In genomic region chr18:62771494-62771893, GRCh38 we compare ENCODE assay signal across 17 cellular contexts. TPM values are rescaled to one million over a fixed set of nuclear protein-coding genes. Genes with fewer than 3 reads are reported as not detected.
DNase-seq lines count a peak whose midpoint lies in the region; ATAC-seq and TF ChIP-seq lines count a peak whose summit lies in the region.
"Had no signal": no experiment of that assay in that cellular context is flagged by ENCODE, and none has a peak within 500 bp of the region (broad histone marks: within the 10 kb centered on the region; RNA-seq: fewer than 3 reads in every experiment).

No MANE protein-coding gene starts in this region.

- H3K79me1 ChIP-seq in trophoblast cell (ENCODE audit: low read length), result no peaks in the 10 kb centered on the region

- no peak overlapping the region for H4K8ac ChIP-seq in trophoblast cell (ENCODE audit: low read depth, low read length)

- no peak overlapping the region for H3K18ac ChIP-seq in trophoblast cell (ENCODE audit: low read length)

- H3K9me3 ChIP-seq in Loucy (ENCODE audit: insufficient read depth, low read depth, low read length) (no peaks in the 10 kb centered on the region), trophoblast cell (ENCODE audit: insufficient read depth, low read depth, low read length) (no peaks in the 10 kb centered on the region)
- H3K9me3 ChIP-seq in naive thymus-derived CD4-positive, alpha-beta T cell (ENCODE audit: control insufficient read depth in 2 of 3, low read length in 3 of 3), result no peaks in the 10 kb centered on the region
- H3K9me3 ChIP-seq: A549, neutrophil, sigmoid colon, SJSA1 had no signal

- peaks cover 9% of the 10 kb centered on the region for H4K20me1 ChIP-seq in Loucy (ENCODE audit: insufficient read depth, low read length, poor library complexity, severe bottlenecking)

- DNase-seq in activated T-cell treated with anti-CD3 and anti-CD28 coated beads, Interleukin-2, amount 50 U/mL, for 24 hours, result no peak
- no peak for DNase-seq in activated T-cell treated with anti-CD3 and anti-CD28 coated beads for 4 hours
- peak in 5 of 9 donors; percentile 8 to 24 (median 12) for DNase-seq in naive thymus-derived CD4-positive, alpha-beta T cell
- no peak for DNase-seq in trophoblast cell
- no peak for DNase-seq in HCEC 1CT
- no peak for DNase-seq in foreskin melanocyte
- DNase-seq: amygdala, foreskin fibroblast, NCI-H1105 treated with DMSO at 0.1 percent for 48 hours, NCI-H345, sigmoid colon had no signal

- no peaks in the 10 kb centered on the region for H3K36me3 ChIP-seq in Loucy (ENCODE audit: insufficient read depth, low read length)
- H3K36me3 ChIP-seq in naive thymus-derived CD4-positive, alpha-beta T cell (ENCODE audit: control insufficient read depth in 2 of 3, insufficient read depth in 3 of 3, low read length in 3 of 3), result no peaks in the 10 kb centered on the region
- peaks cover 0 to 2% of the 10 kb centered on the region in 2 experiments for H3K36me3 ChIP-seq in trophoblast cell (ENCODE audit: control insufficient read depth in 1 of 2, insufficient read depth in 2 of 2, low read length in 2 of 2)
- H3K36me3 ChIP-seq: neutrophil, sigmoid colon, SJSA1 had no signal

- H3K23ac ChIP-seq in trophoblast cell (ENCODE audit: low read length), result no peak overlapping the region

- H3K27ac ChIP-seq in naive thymus-derived CD4-positive, alpha-beta T cell (ENCODE audit: low read depth, low read length), result no peak overlapping the region
- H3K27ac ChIP-seq in trophoblast cell (ENCODE audit: low read depth, low read length), result no peak overlapping the region
- H3K27ac ChIP-seq: A549, neutrophil, sigmoid colon, SJSA1 had no signal

- TF ChIP-seq CTCF in Loucy (conservative IDR thresholded peaks at IDR 0.05; ENCODE audit: low read length), result no peak

- no peak overlapping the region for H2AK5ac ChIP-seq in trophoblast cell (ENCODE audit: low read length)

- H3K4me2 ChIP-seq in Loucy (ENCODE audit: low read depth, low read length, poor library complexity, severe bottlenecking) (peak overlapping the region; percentile 49), trophoblast cell (ENCODE audit: low read length) (no peak overlapping the region)
- H3K4me2 ChIP-seq: A549 had no signal

- H2BK12ac ChIP-seq in trophoblast cell (ENCODE audit: low read length), result no peak overlapping the region

- H3K4me3 Mint-ChIP-seq in activated T-cell treated with anti-CD3 and anti-CD28 coated beads, Interleukin-2, amount 50 U/mL, for 24 hours, result no peak overlapping the region
- H3K4me3 Mint-ChIP-seq in naive thymus-derived CD4-positive, alpha-beta T cell, result peak overlapping the region in 3 of 10 donors; percentile 8 to 36 (median 24)

- H3K4me3 ChIP-seq in Loucy (ENCODE audit: low read length, poor library complexity, severe bottlenecking) (peak overlapping the region; percentile 25), trophoblast cell (ENCODE audit: low read depth, low read length) (no peak overlapping the region)
- H3K4me3 ChIP-seq in naive thymus-derived CD4-positive, alpha-beta T cell (ENCODE audit: low read length), result no peak overlapping the region
- H3K4me3 ChIP-seq: A549, K562, sigmoid colon, SJSA1 had no signal

- no CpG with 5 or more reads among the region's 3 CpGs for WGBS in trophoblast cell (ENCODE audit: extremely low coverage, insufficient coverage, insufficient read length)

- H3K4me1 Mint-ChIP-seq in activated T-cell treated with anti-CD3 and anti-CD28 coated beads, Interleukin-2, amount 50 U/mL, for 24 hours (ENCODE audit: low read depth), result peaks cover 30% of the 10 kb centered on the region
- peaks cover 10 to 18% (median 13%) of the 10 kb centered on the region in 7 donors for H3K4me1 Mint-ChIP-seq in naive thymus-derived CD4-positive, alpha-beta T cell

- H3K14ac ChIP-seq in trophoblast cell (ENCODE audit: low read length), result no peak overlapping the region

- no peaks in the 10 kb centered on the region for H3K9me3 Mint-ChIP-seq in activated T-cell treated with anti-CD3 and anti-CD28 coated beads, Interleukin-2, amount 50 U/mL, for 24 hours
- H3K9me3 Mint-ChIP-seq in naive thymus-derived CD4-positive, alpha-beta T cell, result peaks cover 0 to 1% (median 0%) of the 10 kb centered on the region in 11 donors

- CTCF ChIA-PET in naive thymus-derived CD4-positive, alpha-beta T cell (lab: Charles Lee), result no interaction called here

- no peaks in the 10 kb centered on the region for H3K36me3 Mint-ChIP-seq in activated T-cell treated with anti-CD3 and anti-CD28 coated beads, Interleukin-2, amount 50 U/mL, for 24 hours (ENCODE audit: low read depth)
- H3K36me3 Mint-ChIP-seq in naive thymus-derived CD4-positive, alpha-beta T cell, result peaks cover 0 to 4% (median 3%) of the 10 kb centered on the region in 5 donors

- H4K91ac ChIP-seq in trophoblast cell (ENCODE audit: low read depth, low read length), result no peak overlapping the region

- ATAC-seq in GM19455 (IDR thresholded peaks at IDR 0.05; ENCODE audit: unreplicated experiment), result peak; percentile 53
- peak; percentile 46 for ATAC-seq in naive thymus-derived CD4-positive, alpha-beta T cell
- ATAC-seq: A549, K562 had no signal

- H3K4ac ChIP-seq in trophoblast cell (ENCODE audit: low read depth, low read length), result no peak overlapping the region

- POLR2A ChIA-PET in naive thymus-derived CD4-positive, alpha-beta T cell (lab: Charles Lee), result no interaction called here

- no peaks in the 10 kb centered on the region for H3K9me2 ChIP-seq in Loucy (replicated peaks; ENCODE audit: low read depth, low read length)

- H4K12ac ChIP-seq in trophoblast cell (ENCODE audit: low read depth, low read length), result no peak overlapping the region

- H3K4me1 ChIP-seq in Loucy (ENCODE audit: insufficient read depth, low read length, poor library complexity, severe bottlenecking) (peaks cover 30% of the 10 kb centered on the region), trophoblast cell (ENCODE audit: control insufficient read depth in 1 of 2, insufficient read depth in 2 of 2, low read length in 2 of 2) (no peaks in the 10 kb centered on the region)
- peaks cover 0 to 4% of the 10 kb centered on the region in 2 donors for H3K4me1 ChIP-seq in naive thymus-derived CD4-positive, alpha-beta T cell (ENCODE audit: control insufficient read depth in 2 of 2, insufficient read depth in 2 of 2, low read length in 2 of 2)

- peak overlapping the region; percentile 58 for H3K27ac Mint-ChIP-seq in activated T-cell treated with anti-CD3 and anti-CD28 coated beads, Interleukin-2, amount 50 U/mL, for 24 hours
- peak overlapping the region in 2 of 9 donors; percentile 41 to 60 for H3K27ac Mint-ChIP-seq in naive thymus-derived CD4-positive, alpha-beta T cell

- H2BK120ac ChIP-seq in trophoblast cell (ENCODE audit: insufficient read depth, low read length, poor library complexity), result no peak overlapping the region

- H3K27me3 Mint-ChIP-seq in activated T-cell treated with anti-CD3 and anti-CD28 coated beads, Interleukin-2, amount 50 U/mL, for 24 hours, result no peaks in the 10 kb centered on the region
- H3K27me3 Mint-ChIP-seq in naive thymus-derived CD4-positive, alpha-beta T cell, result no peaks in the 10 kb centered on the region

- H2AFZ ChIP-seq in Loucy (ENCODE audit: low read length) (no peak overlapping the region), trophoblast cell (ENCODE audit: insufficient read depth, low read length, poor library complexity) (no peak overlapping the region)

- intact Hi-C loops in naive thymus-derived CD4-positive, alpha-beta T cell (cut with micrococcal nuclease), result no loop called here

- no peaks in the 10 kb centered on the region; the same call in 1 of the 2 replicates for H3F3A ChIP-seq in Loucy (ENCODE audit: low read depth)

- H3K27me3 ChIP-seq in Loucy (ENCODE audit: insufficient read depth, low read length, poor library complexity, severe bottlenecking) (no peaks in the 10 kb centered on the region), trophoblast cell (ENCODE audit: insufficient read depth, low read length) (no peaks in the 10 kb centered on the region)
- H3K27me3 ChIP-seq in naive thymus-derived CD4-positive, alpha-beta T cell (ENCODE audit: control insufficient read depth in 2 of 2, insufficient read depth in 2 of 2, low read length in 2 of 2), result no peaks in the 10 kb centered on the region
- H3K27me3 ChIP-seq: neutrophil, sigmoid colon, SJSA1 had no signal

- no peak overlapping the region for H3K9ac ChIP-seq in Loucy (ENCODE audit: low read depth, low read length, poor library complexity, severe bottlenecking)
- no peak overlapping the region for H3K9ac ChIP-seq in trophoblast cell (ENCODE audit: low read length)

- peaks cover 82% of the 10 kb centered on the region for H3K79me2 ChIP-seq in Loucy (ENCODE audit: insufficient read depth, low read length)
- no peaks in the 10 kb centered on the region for H3K79me2 ChIP-seq in trophoblast cell (ENCODE audit: control insufficient read depth, insufficient read depth, low read length, poor library complexity)

- H2BK5ac ChIP-seq in trophoblast cell (ENCODE audit: low read depth, low read length, poor library complexity), result no peak overlapping the region

RNA-seq across cellular contexts. Expression of gene PHLPP1, which starts 56.2 kb away (rescaled TPM):
- 1 to 10 TPM; 5.5 to 9.7 (median 8.1) TPM for total RNA-seq in naive thymus-derived CD4-positive, alpha-beta T cell
- under 1 TPM; 0.07 to 0.28 TPM for polyA plus RNA-seq in naive thymus-derived CD4-positive, alpha-beta T cell
- 29.4 and 30.9 TPM in 2 replicates for polyA plus RNA-seq in trophoblast cell (2013)

Comparison
In these comparisons a context has a peak if more than half of its experiments do, and no peak if none do; other contexts are left out.
1. DNase-seq: peak in naive thymus-derived CD4-positive, alpha-beta T cell (5 of 9); none in activated T-cell treated with anti-CD3 and anti-CD28 coated beads, Interleukin-2, amount 50 U/mL, for 24 hours (single experiment), activated T-cell treated with anti-CD3 and anti-CD28 coated beads for 4 hours (single experiment), trophoblast cell (0 of 2), HCEC 1CT (single experiment) and foreskin melanocyte (single experiment).